ENCODE assay signal across 8 cellular contexts in genomic region chr18:54357660-54358494, GRCh38. TPM values are rescaled to one million over a fixed set of nuclear protein-coding genes. Genes with fewer than 3 reads are reported as not detected.
DNase-seq lines count a peak whose midpoint lies in the region; ATAC-seq and TF ChIP-seq lines count a peak whose summit lies in the region.

TSS of gene C18orf54 (plus strand) at chr18:54357906. CDS start at chr18:54360573, 2,667 bp downstream.
TSS of gene STARD6 (minus strand) at chr18:54357858. CDS start at chr18:54354573, 3,285 bp downstream.

- peak; percentile 39 for TF ChIP-seq CTCF in lower lobe of right lung (IDR thresholded peaks at IDR 0.05)

- peak within 1 kb of the TSS; percentile 61 to 63 for H3K9ac ChIP-seq in duodenal mucosa (ENCODE audit: low read depth in 1 of 2, low read length in 2 of 2)

- intact Hi-C loops in CD4-positive, alpha-beta memory T cell (cut with micrococcal nuclease), result loop anchor here (1.0 to 10.0 kb wide), 5 partner anchors 34 to 467 kb away; partner anchors contain the start of genes MBD2, POLI and RAB27B
- intact Hi-C loops in lower lobe of right lung (cut with DNase I), result no loop called here

- peaks cover 0 to 1% of the 10 kb centered on the region in 2 donors for H3K27me3 Mint-ChIP-seq in CD4-positive, alpha-beta memory T cell

- ATAC-seq in GM19397 (IDR thresholded peaks at IDR 0.05; ENCODE audit: unreplicated experiment) (peak; percentile 96), HG03565 (IDR thresholded peaks at IDR 0.05; ENCODE audit: unreplicated experiment) (peak; percentile 93), lower lobe of right lung (peak; percentile 98 to 100)

- no peaks in the 10 kb centered on the region for H3K9me3 ChIP-seq in CD4-positive, alpha-beta memory T cell (ENCODE audit: control insufficient read depth in 1 of 2, low read length in 2 of 2)
- H3K9me3 ChIP-seq in duodenal mucosa (ENCODE audit: control insufficient read depth in 1 of 2, low read length in 2 of 2), result no peaks in the 10 kb centered on the region
- H3K9me3 ChIP-seq in lower lobe of right lung, result no peaks in the 10 kb centered on the region

- no peaks in the 10 kb centered on the region for H3K27me3 ChIP-seq in CD4-positive, alpha-beta memory T cell (ENCODE audit: insufficient read depth, low read length)
- H3K27me3 ChIP-seq in duodenal mucosa (ENCODE audit: control insufficient read depth in 1 of 2, insufficient read depth in 2 of 2, low read length in 2 of 2) (peaks cover 0 to 7% of the 10 kb centered on the region in 2 donors), lower lobe of right lung (ENCODE audit: low read depth) (no peaks in the 10 kb centered on the region)

- peak; percentile 88 to 93 (median 91) for DNase-seq in CD4-positive, alpha-beta memory T cell
- DNase-seq in NCI-H748 (lab: John Stamatoyannopoulos, UW; ENCODE audit: unreplicated experiment) (peak; percentile 92), lower lobe of right lung (peak; percentile 90)
- DNase-seq in activated CD4-positive, alpha-beta T cell treated with anti-CD3 and anti-CD28 coated beads, Interleukin-2, amount 50 U/mL, for 4 hours, result peak; percentile 81 to 84
- peak; percentile 78 to 80 (median 80) for DNase-seq in stimulated activated CD4-positive, alpha-beta T cell treated with anti-CD3 and anti-CD28 coated beads, TNF-alpha, amount 100 ng/mL, for 1 hour (ENCODE audit: low read depth in 3 of 3, low spot score in 1 of 3)

- H3K4me3 ChIP-seq in CD4-positive, alpha-beta memory T cell (ENCODE audit: low read length in 2 of 2), result peak within 1 kb of the TSS; percentile 87 to 90
- H3K4me3 ChIP-seq in duodenal mucosa (ENCODE audit: low read depth in 1 of 2, low read length in 2 of 2) (peak within 1 kb of the TSS; percentile 74 to 89), lower lobe of right lung (peak within 1 kb of the TSS; percentile 67)

- H3K4me3 Mint-ChIP-seq in CD4-positive, alpha-beta memory T cell, result peak within 1 kb of the TSS; percentile 96 to 100 (median 98)

- no peaks in the 10 kb centered on the region for H3K36me3 ChIP-seq in CD4-positive, alpha-beta memory T cell (ENCODE audit: insufficient read depth, low read length)
- H3K36me3 ChIP-seq in duodenal mucosa (ENCODE audit: control insufficient read depth in 1 of 2, insufficient read depth in 2 of 2, low read length in 2 of 2) (no peaks in the 10 kb centered on the region), lower lobe of right lung (no peaks in the 10 kb centered on the region)

- H3K4me1 ChIP-seq in CD4-positive, alpha-beta memory T cell (ENCODE audit: insufficient read depth, low read length), result peaks cover 12% of the 10 kb centered on the region
- H3K4me1 ChIP-seq in duodenal mucosa (ENCODE audit: control insufficient read depth in 1 of 2, insufficient read depth in 2 of 2, low read length in 2 of 2), result peaks cover 0 to 6% of the 10 kb centered on the region in 2 donors
- H3K4me1 ChIP-seq in lower lobe of right lung, result peaks cover 8% of the 10 kb centered on the region

- POLR2A ChIA-PET in CD4-positive, alpha-beta memory T cell (lab: Charles Lee; ENCODE audit: partially characterized antibody), result interaction anchor here (0.8 to 3.4 kb wide), 7 partner anchors 14 to 138 kb away, joined by 3 to 25 read pairs (median 6); partner anchors contain the start of genes MBD2 and POLI

- H3K27ac ChIP-seq in CD4-positive, alpha-beta memory T cell (ENCODE audit: low read depth, low read length), result peak within 1 kb of the TSS; percentile 66
- H3K27ac ChIP-seq in duodenal mucosa (ENCODE audit: low read depth, low read length) (no peak within 1 kb of the TSS), lower lobe of right lung (peak within 1 kb of the TSS; percentile 65)

- peaks cover 0 to 6% of the 10 kb centered on the region in 2 donors for H3K36me3 Mint-ChIP-seq in CD4-positive, alpha-beta memory T cell

- H3K9me3 Mint-ChIP-seq in CD4-positive, alpha-beta memory T cell, result no peaks in the 10 kb centered on the region

- peak within 1 kb of the TSS; percentile 87 to 97 (median 96) for H3K27ac Mint-ChIP-seq in CD4-positive, alpha-beta memory T cell

- H3K4me1 Mint-ChIP-seq in CD4-positive, alpha-beta memory T cell, result peaks cover 10 to 20% (median 14%) of the 10 kb centered on the region in 4 donors

- CTCF ChIA-PET in CD4-positive, alpha-beta memory T cell (lab: Charles Lee; ENCODE audit: partially characterized antibody), result interaction anchor here (0.6 to 2.8 kb wide), 29 partner anchors 9 to 313 kb away, joined by 3 to 36 read pairs (median 3); partner anchors contain the start of gene MBD2

RNA-seq across cellular contexts. Expression of gene C18orf54, which starts in this region (rescaled TPM):
- total RNA-seq in CD4-positive, alpha-beta memory T cell, result 1 to 10 TPM; 3.8 TPM
- polyA plus RNA-seq in CD4-positive, alpha-beta memory T cell, result 1 to 10 TPM in 1 of 2 donors, under 1 TPM in 1; 0.53 to 1.0 TPM
- total RNA-seq in lower lobe of right lung, result 3.9 TPM

RNA-seq across cellular contexts. Expression of gene STARD6, which starts in this region (rescaled TPM):
- not detected for total RNA-seq in CD4-positive, alpha-beta memory T cell
- polyA plus RNA-seq in CD4-positive, alpha-beta memory T cell, result under 1 TPM in 1 of 2 donors, not detected in 1; 0.46 TPM
- not detected for total RNA-seq in lower lobe of right lung
